Comparison of ENCODE assay signal across 1 cellular context in genomic region chr2:102064679-102065674, GRCh38.
TF ChIP-seq lines count a peak whose summit lies in the region.

No MANE protein-coding gene starts in this region.

TF ChIP-seq in HepG2, 621 proteins besides CTCF, POLR2A, EP300 and RAD21 (continued from another document and continues in another):
- TF ChIP-seq, protein P1, sequence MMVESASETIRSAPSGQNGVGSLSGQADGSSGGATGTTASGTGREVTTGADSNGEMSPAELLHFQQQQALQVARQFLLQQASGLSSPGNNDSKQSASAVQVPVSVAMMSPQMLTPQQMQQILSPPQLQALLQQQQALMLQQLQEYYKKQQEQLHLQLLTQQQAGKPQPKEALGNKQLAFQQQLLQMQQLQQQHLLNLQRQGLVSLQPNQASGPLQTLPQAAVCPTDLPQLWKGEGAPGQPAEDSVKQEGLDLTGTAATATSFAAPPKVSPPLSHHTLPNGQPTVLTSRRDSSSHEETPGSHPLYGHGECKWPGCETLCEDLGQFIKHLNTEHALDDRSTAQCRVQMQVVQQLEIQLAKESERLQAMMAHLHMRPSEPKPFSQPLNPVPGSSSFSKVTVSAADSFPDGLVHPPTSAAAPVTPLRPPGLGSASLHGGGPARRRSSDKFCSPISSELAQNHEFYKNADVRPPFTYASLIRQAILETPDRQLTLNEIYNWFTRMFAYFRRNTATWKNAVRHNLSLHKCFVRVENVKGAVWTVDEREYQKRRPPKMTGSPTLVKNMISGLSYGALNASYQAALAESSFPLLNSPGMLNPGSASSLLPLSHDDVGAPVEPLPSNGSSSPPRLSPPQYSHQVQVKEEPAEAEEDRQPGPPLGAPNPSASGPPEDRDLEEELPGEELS (CRISPR knock-in tag; IDR thresholded peaks at IDR 0.05) = peak; percentile 48; the same call in 1 of the 2 replicates
- TF ChIP-seq HIC2 (CRISPR knock-in tag; IDR thresholded peaks at IDR 0.05; ENCODE audit: low read depth) = no peak
- peak; percentile 59; the same call in 1 of the 2 replicates for TF ChIP-seq JUNB (CRISPR knock-in tag; IDR thresholded peaks at IDR 0.05; ENCODE audit: borderline replicate concordance)
- TF ChIP-seq, protein P2, sequence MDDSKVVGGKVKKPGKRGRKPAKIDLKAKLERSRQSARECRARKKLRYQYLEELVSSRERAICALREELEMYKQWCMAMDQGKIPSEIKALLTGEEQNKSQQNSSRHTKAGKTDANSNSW (CRISPR knock-in tag; IDR thresholded peaks at IDR 0.05; ENCODE audit: borderline replicate concordance) = peak; percentile 77; the same call in 1 of the 2 replicates
- peak; percentile 53; the same call in 1 of the 2 replicates for TF ChIP-seq GMEB1 (CRISPR knock-in tag; IDR thresholded peaks at IDR 0.05; ENCODE audit: borderline replicate concordance)
- TF ChIP-seq ZNF503 (CRISPR knock-in tag; IDR thresholded peaks at IDR 0.05) = peak; percentile 35; the same call in 1 of the 2 replicates
- TF ChIP-seq KLF6 (CRISPR knock-in tag; IDR thresholded peaks at IDR 0.05) = no peak
- no peak for TF ChIP-seq TBX2 (CRISPR knock-in tag; IDR thresholded peaks at IDR 0.05; ENCODE audit: borderline replicate concordance)
- TF ChIP-seq, protein P3, sequence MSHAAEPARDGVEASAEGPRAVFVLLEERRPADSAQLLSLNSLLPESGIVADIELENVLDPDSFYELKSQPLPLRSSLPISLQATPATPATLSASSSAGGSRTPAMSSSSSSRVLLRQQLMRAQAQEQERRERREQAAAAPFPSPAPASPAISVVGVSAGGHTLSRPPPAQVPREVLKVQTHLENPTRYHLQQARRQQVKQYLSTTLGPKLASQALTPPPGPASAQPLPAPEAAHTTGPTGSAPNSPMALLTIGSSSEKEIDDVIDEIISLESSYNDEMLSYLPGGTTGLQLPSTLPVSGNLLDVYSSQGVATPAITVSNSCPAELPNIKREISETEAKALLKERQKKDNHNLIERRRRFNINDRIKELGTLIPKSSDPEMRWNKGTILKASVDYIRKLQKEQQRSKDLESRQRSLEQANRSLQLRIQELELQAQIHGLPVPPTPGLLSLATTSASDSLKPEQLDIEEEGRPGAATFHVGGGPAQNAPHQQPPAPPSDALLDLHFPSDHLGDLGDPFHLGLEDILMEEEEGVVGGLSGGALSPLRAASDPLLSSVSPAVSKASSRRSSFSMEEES (CRISPR knock-in tag; IDR thresholded peaks at IDR 0.05) = peak; percentile 87
- peak; percentile 50; the same call in 1 of the 2 replicates for TF ChIP-seq ELF3 (CRISPR knock-in tag; IDR thresholded peaks at IDR 0.05)
- no peak for TF ChIP-seq RAD51 (IDR thresholded peaks at IDR 0.05; ENCODE audit: borderline replicate concordance)
- TF ChIP-seq BORCS8-MEF2B (CRISPR knock-in tag; IDR thresholded peaks at IDR 0.05) = no peak; the same call in 1 of the 2 replicates
- TF ChIP-seq TFDP1 (CRISPR knock-in tag; IDR thresholded peaks at IDR 0.05; ENCODE audit: borderline replicate concordance) = no peak; the same call in 1 of the 2 replicates
- no peak for TF ChIP-seq ATF3 (CRISPR knock-in tag; IDR thresholded peaks at IDR 0.05)
- TF ChIP-seq NR1H2 (CRISPR knock-in tag; IDR thresholded peaks at IDR 0.05; ENCODE audit: borderline replicate concordance, low read depth) = no peak
- no peak; the same call in 1 of the 2 replicates for TF ChIP-seq MIXL1 (CRISPR knock-in tag; IDR thresholded peaks at IDR 0.05)
- TF ChIP-seq PAXIP1 (CRISPR knock-in tag; conservative IDR thresholded peaks at IDR 0.05) = peak; percentile 83
- no peak for TF ChIP-seq ONECUT2 (CRISPR knock-in tag; IDR thresholded peaks at IDR 0.05)
- TF ChIP-seq, protein P4, sequence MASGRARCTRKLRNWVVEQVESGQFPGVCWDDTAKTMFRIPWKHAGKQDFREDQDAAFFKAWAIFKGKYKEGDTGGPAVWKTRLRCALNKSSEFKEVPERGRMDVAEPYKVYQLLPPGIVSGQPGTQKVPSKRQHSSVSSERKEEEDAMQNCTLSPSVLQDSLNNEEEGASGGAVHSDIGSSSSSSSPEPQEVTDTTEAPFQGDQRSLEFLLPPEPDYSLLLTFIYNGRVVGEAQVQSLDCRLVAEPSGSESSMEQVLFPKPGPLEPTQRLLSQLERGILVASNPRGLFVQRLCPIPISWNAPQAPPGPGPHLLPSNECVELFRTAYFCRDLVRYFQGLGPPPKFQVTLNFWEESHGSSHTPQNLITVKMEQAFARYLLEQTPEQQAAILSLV (CRISPR knock-in tag; IDR thresholded peaks at IDR 0.05; ENCODE audit: borderline replicate concordance) = no peak
- no peak for TF ChIP-seq MYNN (CRISPR knock-in tag; IDR thresholded peaks at IDR 0.05; ENCODE audit: low read depth)
- no peak for TF ChIP-seq NFIB (CRISPR knock-in tag; IDR thresholded peaks at IDR 0.05; ENCODE audit: borderline replicate concordance)
- no peak for TF ChIP-seq ZNF326 (CRISPR knock-in tag; IDR thresholded peaks at IDR 0.05; ENCODE audit: borderline replicate concordance)
- TF ChIP-seq ZNF3 (CRISPR knock-in tag; IDR thresholded peaks at IDR 0.05) = peak; percentile 79; the same call in 1 of the 2 replicates
- TF ChIP-seq, protein P5, sequence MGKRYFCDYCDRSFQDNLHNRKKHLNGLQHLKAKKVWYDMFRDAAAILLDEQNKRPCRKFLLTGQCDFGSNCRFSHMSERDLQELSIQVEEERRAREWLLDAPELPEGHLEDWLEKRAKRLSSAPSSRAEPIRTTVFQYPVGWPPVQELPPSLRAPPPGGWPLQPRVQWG (CRISPR knock-in tag; IDR thresholded peaks at IDR 0.05; ENCODE audit: borderline replicate concordance, low read depth) = no peak
- TF ChIP-seq NR2C2 (CRISPR knock-in tag; IDR thresholded peaks at IDR 0.05; ENCODE audit: borderline replicate concordance) = no peak; the same call in 1 of the 2 replicates
- 0 out of 2 replicates have a peak, but pooled peaks have one; percentile 32 for TF ChIP-seq ZNF703 (CRISPR knock-in tag; IDR thresholded peaks at IDR 0.05; ENCODE audit: borderline replicate concordance)
- no peak for TF ChIP-seq ZNF138 (CRISPR knock-in tag; IDR thresholded peaks at IDR 0.05; ENCODE audit: low read depth)
- TF ChIP-seq ZNF251 (CRISPR knock-in tag; IDR thresholded peaks at IDR 0.05) = 0 out of 2 replicates have a peak, but pooled peaks have one; percentile 7
- no peak for TF ChIP-seq THYN1 (CRISPR knock-in tag; IDR thresholded peaks at IDR 0.05; ENCODE audit: borderline replicate concordance, low read depth)
- no peak for TF ChIP-seq THAP8 (CRISPR knock-in tag; IDR thresholded peaks at IDR 0.05; ENCODE audit: borderline replicate concordance)
- TF ChIP-seq ZKSCAN1 (IDR thresholded peaks at IDR 0.05; ENCODE audit: low read length) = no peak
- peak; percentile 88 for TF ChIP-seq ZNF644 (CRISPR knock-in tag; IDR thresholded peaks at IDR 0.05; ENCODE audit: low read depth)
- TF ChIP-seq ZBTB8A (CRISPR knock-in tag; IDR thresholded peaks at IDR 0.05; ENCODE audit: borderline replicate concordance, low read depth) = no peak
- TF ChIP-seq, protein P6, sequence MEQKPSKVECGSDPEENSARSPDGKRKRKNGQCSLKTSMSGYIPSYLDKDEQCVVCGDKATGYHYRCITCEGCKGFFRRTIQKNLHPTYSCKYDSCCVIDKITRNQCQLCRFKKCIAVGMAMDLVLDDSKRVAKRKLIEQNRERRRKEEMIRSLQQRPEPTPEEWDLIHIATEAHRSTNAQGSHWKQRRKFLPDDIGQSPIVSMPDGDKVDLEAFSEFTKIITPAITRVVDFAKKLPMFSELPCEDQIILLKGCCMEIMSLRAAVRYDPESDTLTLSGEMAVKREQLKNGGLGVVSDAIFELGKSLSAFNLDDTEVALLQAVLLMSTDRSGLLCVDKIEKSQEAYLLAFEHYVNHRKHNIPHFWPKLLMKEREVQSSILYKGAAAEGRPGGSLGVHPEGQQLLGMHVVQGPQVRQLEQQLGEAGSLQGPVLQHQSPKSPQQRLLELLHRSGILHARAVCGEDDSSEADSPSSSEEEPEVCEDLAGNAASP (CRISPR knock-in tag; IDR thresholded peaks at IDR 0.05; ENCODE audit: borderline replicate concordance) = peak; percentile 52; the same call in 1 of the 2 replicates
- TF ChIP-seq, protein P7, sequence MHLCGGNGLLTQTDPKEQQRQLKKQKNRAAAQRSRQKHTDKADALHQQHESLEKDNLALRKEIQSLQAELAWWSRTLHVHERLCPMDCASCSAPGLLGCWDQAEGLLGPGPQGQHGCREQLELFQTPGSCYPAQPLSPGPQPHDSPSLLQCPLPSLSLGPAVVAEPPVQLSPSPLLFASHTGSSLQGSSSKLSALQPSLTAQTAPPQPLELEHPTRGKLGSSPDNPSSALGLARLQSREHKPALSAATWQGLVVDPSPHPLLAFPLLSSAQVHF (CRISPR knock-in tag; IDR thresholded peaks at IDR 0.05) = 0 out of 2 replicates have a peak, but pooled peaks have one; percentile 52
- no peak for TF ChIP-seq NFE2 (CRISPR knock-in tag; IDR thresholded peaks at IDR 0.05)
- TF ChIP-seq ZBTB20 (CRISPR knock-in tag; IDR thresholded peaks at IDR 0.05; ENCODE audit: borderline replicate concordance, low read depth) = peak; percentile 60; the same call in 1 of the 2 replicates
- TF ChIP-seq TP53 (CRISPR knock-in tag; conservative IDR thresholded peaks at IDR 0.05) = peak; percentile 38; the same call in 1 of the 2 replicates
- TF ChIP-seq HMG20B (CRISPR knock-in tag; conservative IDR thresholded peaks at IDR 0.05) = no peak; the same call in 1 of the 2 replicates
